9 cellular contexts compared by ENCODE assay signal in the genomic region with DNA sequence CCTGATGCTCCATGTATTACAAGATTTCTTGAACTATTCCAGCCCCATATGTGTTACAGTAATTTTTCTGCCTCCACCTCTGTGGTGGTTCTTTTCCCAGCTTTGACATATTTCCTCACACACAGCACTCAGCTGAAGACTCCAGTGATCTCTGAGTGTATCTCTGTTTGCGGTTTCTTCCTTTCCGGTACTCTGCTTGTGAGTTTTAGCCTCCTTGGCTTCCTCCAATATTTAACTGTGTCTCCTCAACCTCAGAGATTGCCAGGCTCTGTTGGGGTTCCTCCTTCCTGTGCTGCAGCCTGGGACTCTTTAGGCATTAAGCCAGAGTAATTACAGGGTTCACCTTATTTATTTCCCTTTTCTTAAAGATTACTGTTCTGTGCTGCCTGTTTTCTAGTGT.
DNase-seq lines count a peak whose midpoint lies in the region; ATAC-seq and TF ChIP-seq lines count a peak whose summit lies in the region.
"Had no signal": no experiment of that assay in that cellular context is flagged by ENCODE, and none has a peak within 500 bp of the region (broad histone marks: within the 10 kb centered on the region; RNA-seq: fewer than 3 reads in every experiment).

No MANE protein-coding gene starts in this region.

- CTCF ChIA-PET in activated CD8-positive, alpha-beta memory T cell treated with anti-CD3 and anti-CD28 coated beads, Interleukin-2, amount 10 ng/mL, durations not matched to agents 7 days and 5 days (lab: Charles Lee) = no interaction called here

- peak overlapping the region; percentile 62 for H3K27ac Mint-ChIP-seq in activated CD8-positive, alpha-beta memory T cell treated with anti-CD3 and anti-CD28 coated beads, Interleukin-2, amount 10 ng/mL, durations not matched to agents 7 days and 5 days
- H3K27ac Mint-ChIP-seq in activated naive CD4-positive, alpha-beta T cell treated with anti-CD3 and anti-CD28 coated beads, Interleukin-2, amount 50 U/mL, for 72 hours = peak overlapping the region in 1 of 2 donors; percentile 6

- peak overlapping the region; percentile 5 for H3K27ac ChIP-seq in osteoblast (ENCODE audit: low read depth, low read length)

- H4K20me1 ChIP-seq in osteoblast (ENCODE audit: insufficient read depth, low read length) = no peaks in the 10 kb centered on the region

- no peaks in the 10 kb centered on the region for H3K27me3 Mint-ChIP-seq in activated CD8-positive, alpha-beta memory T cell treated with anti-CD3 and anti-CD28 coated beads, Interleukin-2, amount 10 ng/mL, durations not matched to agents 7 days and 5 days

- no peaks in the 10 kb centered on the region for H3K79me2 ChIP-seq in osteoblast (ENCODE audit: insufficient read depth, low read length)

- no peak for DNase-seq in activated CD8-positive, alpha-beta memory T cell treated with anti-CD3 and anti-CD28 coated beads, Interleukin-2, amount 10 ng/mL, durations not matched to agents 7 days and 5 days
- DNase-seq in activated CD8-positive, alpha-beta memory T cell treated with anti-CD3 and anti-CD28 coated beads for 24 hours = no peak
- DNase-seq in Kasumi-1 (lab: John Stamatoyannopoulos, UW) (peak; percentile 96 to 98), osteoblast (ENCODE audit: insufficient read length, low spot score, missing footprints) (peak; percentile 41), NCI-H1048 (lab: John Stamatoyannopoulos, UW) (no peak), ureter (ENCODE audit: low spot score) (no peak)
- DNase-seq in activated naive CD4-positive, alpha-beta T cell treated with anti-CD3 and anti-CD28 coated beads, Interleukin-2, amount 50 U/mL, for 72 hours (ENCODE audit: low spot score in 2 of 2) = no peak
- DNase-seq: NK-92 treated with Interleukin-12 subunit alpha and Interleukin-12 subunit beta, amount 100 ng/mL, for 24 hours had no signal

- H3K4me1 Mint-ChIP-seq in activated CD8-positive, alpha-beta memory T cell treated with anti-CD3 and anti-CD28 coated beads, Interleukin-2, amount 10 ng/mL, durations not matched to agents 7 days and 5 days = peaks cover 54% of the 10 kb centered on the region

- H3K4me1 ChIP-seq in osteoblast (ENCODE audit: insufficient read depth, low read length) = peaks cover 13% of the 10 kb centered on the region

- H3K36me3 ChIP-seq in osteoblast (ENCODE audit: insufficient read depth, low read length) = peaks cover 17% of the 10 kb centered on the region

- TF ChIP-seq CTCF in osteoblast (IDR thresholded peaks at IDR 0.05; ENCODE audit: extremely low read depth, low read depth, low read length) = no peak

- H3K4me2 ChIP-seq in osteoblast (ENCODE audit: insufficient read depth, low read length) = no peak overlapping the region

- no peaks in the 10 kb centered on the region for H3K9me3 ChIP-seq in osteoblast (ENCODE audit: low read depth, low read length)

- H3K4me3 ChIP-seq in osteoblast (ENCODE audit: insufficient read depth, low read length) = no peak overlapping the region

- no peak overlapping the region for H2AFZ ChIP-seq in osteoblast (ENCODE audit: low read length)

- ATAC-seq in activated CD8-positive, alpha-beta memory T cell treated with anti-CD3 and anti-CD28 coated beads, Interleukin-2, amount 10 ng/mL, durations not matched to agents 7 days and 5 days = peak; percentile 49
- ATAC-seq in activated naive CD4-positive, alpha-beta T cell treated with anti-CD3 and anti-CD28 coated beads, Interleukin-2, amount 50 U/mL, for 72 hours = peak; percentile 38 to 74
- ATAC-seq in GM21576 (IDR thresholded peaks at IDR 0.05; ENCODE audit: unreplicated experiment) = no peak

- no peaks in the 10 kb centered on the region for H3K27me3 ChIP-seq in osteoblast (ENCODE audit: insufficient read depth, low read length)

- H3K36me3 Mint-ChIP-seq in activated CD8-positive, alpha-beta memory T cell treated with anti-CD3 and anti-CD28 coated beads, Interleukin-2, amount 10 ng/mL, durations not matched to agents 7 days and 5 days = peaks cover 68% of the 10 kb centered on the region
- peaks cover 26 to 33% of the 10 kb centered on the region in 2 donors for H3K36me3 Mint-ChIP-seq in activated naive CD4-positive, alpha-beta T cell treated with anti-CD3 and anti-CD28 coated beads, Interleukin-2, amount 50 U/mL, for 72 hours

- H3K9me3 Mint-ChIP-seq in activated CD8-positive, alpha-beta memory T cell treated with anti-CD3 and anti-CD28 coated beads, Interleukin-2, amount 10 ng/mL, durations not matched to agents 7 days and 5 days (ENCODE audit: low read depth) = peaks cover 4% of the 10 kb centered on the region
- no peaks in the 10 kb centered on the region for H3K9me3 Mint-ChIP-seq in activated naive CD4-positive, alpha-beta T cell treated with anti-CD3 and anti-CD28 coated beads, Interleukin-2, amount 50 U/mL, for 72 hours

- H3K4me3 Mint-ChIP-seq in activated CD8-positive, alpha-beta memory T cell treated with anti-CD3 and anti-CD28 coated beads, Interleukin-2, amount 10 ng/mL, durations not matched to agents 7 days and 5 days = no peak overlapping the region

Comparison
In these comparisons a context has a peak if more than half of its experiments do, and no peak if none do; other contexts are left out.
1. DNase-seq: peak in Kasumi-1 (2 of 2) and osteoblast (single experiment); none in activated CD8-positive, alpha-beta memory T cell treated with anti-CD3 and anti-CD28 coated beads, Interleukin-2, amount 10 ng/mL, durations not matched to agents 7 days and 5 days (single experiment), activated CD8-positive, alpha-beta memory T cell treated with anti-CD3 and anti-CD28 coated beads for 24 hours (single experiment), activated naive CD4-positive, alpha-beta T cell treated with anti-CD3 and anti-CD28 coated beads, Interleukin-2, amount 50 U/mL, for 72 hours (0 of 2), NCI-H1048 (single experiment) and ureter (single experiment).